ENCODE assay signal across 1 cellular context in the genomic region with DNA sequence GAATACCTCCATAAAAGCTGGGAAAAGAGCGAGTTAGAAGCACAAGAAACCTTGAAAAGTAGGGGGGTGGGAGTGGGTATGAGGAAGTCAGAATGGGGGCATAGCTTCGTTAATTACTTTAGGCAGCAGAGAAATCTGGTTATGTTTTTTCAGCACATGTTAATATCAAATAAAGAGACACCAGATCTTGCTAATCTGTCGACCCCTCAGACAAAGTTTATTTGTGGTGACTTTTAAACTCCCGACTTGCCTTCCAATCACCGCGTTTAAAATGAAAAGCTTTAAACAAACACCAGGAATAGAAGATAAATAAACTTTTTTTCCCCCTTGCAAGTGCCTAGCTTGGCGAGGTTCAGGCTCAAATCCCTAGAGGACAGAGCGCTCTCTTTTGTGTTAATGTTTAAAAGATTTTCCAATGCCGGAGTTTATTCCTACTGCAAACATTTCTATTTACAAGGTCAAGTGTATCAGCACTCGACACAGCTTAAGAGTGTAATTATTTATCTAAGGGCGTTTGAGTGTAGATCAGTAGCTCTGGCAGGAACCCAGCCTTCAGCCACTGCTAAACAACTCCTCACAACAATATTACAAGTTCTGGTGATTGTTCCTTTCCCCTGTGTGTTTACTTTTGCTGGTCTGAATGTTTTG.
TF ChIP-seq lines count a peak whose summit lies in the region.

No MANE protein-coding gene starts in this region.

TF ChIP-seq in HepG2, 621 proteins besides CTCF, POLR2A, EP300 and RAD21 (continued from another document):
- TF ChIP-seq, protein P1, sequence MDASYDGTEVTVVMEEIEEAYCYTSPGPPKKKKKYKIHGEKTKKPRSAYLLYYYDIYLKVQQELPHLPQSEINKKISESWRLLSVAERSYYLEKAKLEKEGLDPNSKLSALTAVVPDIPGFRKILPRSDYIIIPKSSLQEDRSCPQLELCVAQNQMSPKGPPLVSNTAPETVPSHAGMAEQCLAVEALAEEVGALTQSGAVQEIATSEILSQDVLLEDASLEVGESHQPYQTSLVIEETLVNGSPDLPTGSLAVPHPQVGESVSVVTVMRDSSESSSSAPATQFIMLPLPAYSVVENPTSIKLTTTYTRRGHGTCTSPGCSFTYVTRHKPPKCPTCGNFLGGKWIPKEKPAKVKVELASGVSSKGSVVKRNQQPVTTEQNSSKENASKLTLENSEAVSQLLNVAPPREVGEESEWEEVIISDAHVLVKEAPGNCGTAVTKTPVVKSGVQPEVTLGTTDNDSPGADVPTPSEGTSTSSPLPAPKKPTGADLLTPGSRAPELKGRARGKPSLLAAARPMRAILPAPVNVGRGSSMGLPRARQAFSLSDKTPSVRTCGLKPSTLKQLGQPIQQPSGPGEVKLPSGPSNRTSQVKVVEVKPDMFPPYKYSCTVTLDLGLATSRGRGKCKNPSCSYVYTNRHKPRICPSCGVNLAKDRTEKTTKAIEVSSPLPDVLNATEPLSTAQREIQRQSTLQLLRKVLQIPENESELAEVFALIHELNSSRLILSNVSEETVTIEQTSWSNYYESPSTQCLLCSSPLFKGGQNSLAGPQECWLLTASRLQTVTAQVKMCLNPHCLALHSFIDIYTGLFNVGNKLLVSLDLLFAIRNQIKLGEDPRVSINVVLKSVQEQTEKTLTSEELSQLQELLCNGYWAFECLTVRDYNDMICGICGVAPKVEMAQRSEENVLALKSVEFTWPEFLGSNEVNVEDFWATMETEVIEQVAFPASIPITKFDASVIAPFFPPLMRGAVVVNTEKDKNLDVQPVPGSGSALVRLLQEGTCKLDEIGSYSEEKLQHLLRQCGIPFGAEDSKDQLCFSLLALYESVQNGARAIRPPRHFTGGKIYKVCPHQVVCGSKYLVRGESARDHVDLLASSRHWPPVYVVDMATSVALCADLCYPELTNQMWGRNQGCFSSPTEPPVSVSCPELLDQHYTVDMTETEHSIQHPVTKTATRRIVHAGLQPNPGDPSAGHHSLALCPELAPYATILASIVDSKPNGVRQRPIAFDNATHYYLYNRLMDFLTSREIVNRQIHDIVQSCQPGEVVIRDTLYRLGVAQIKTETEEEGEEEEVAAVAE (CRISPR knock-in tag; IDR thresholded peaks at IDR 0.05; ENCODE audit: borderline replicate concordance) = no peak
- TF ChIP-seq ZNF776 (CRISPR knock-in tag; IDR thresholded peaks at IDR 0.05) (no peak), PHF5A (CRISPR knock-in tag; IDR thresholded peaks at IDR 0.05; ENCODE audit: low read depth, unreplicated experiment) (no peak), ZIK1 (CRISPR knock-in tag; IDR thresholded peaks at IDR 0.05; ENCODE audit: borderline replicate concordance, low read depth) (no peak), ZNF773 (CRISPR knock-in tag; IDR thresholded peaks at IDR 0.05; ENCODE audit: borderline replicate concordance) (no peak), ZC3H13 (CRISPR knock-in tag; IDR thresholded peaks at IDR 0.05) (no peak), ZNF274 (CRISPR knock-in tag; IDR thresholded peaks at IDR 0.05) (no peak), NR2F2 (IDR thresholded peaks at IDR 0.05; ENCODE audit: borderline replicate concordance, low read depth) (peak; percentile 85), ZNF143 (CRISPR knock-in tag; IDR thresholded peaks at IDR 0.05) (no peak), KLF9 (CRISPR knock-in tag; IDR thresholded peaks at IDR 0.05; ENCODE audit: low read depth) (no peak), PITX1 (CRISPR knock-in tag; IDR thresholded peaks at IDR 0.05) (peak; percentile 73), ZNF292 (CRISPR knock-in tag; IDR thresholded peaks at IDR 0.05; ENCODE audit: borderline replicate concordance, low read depth) (no peak), ZNF619 (CRISPR knock-in tag; IDR thresholded peaks at IDR 0.05) (no peak), ZNF17 (CRISPR knock-in tag; IDR thresholded peaks at IDR 0.05) (no peak), NR2C2 (CRISPR knock-in tag; IDR thresholded peaks at IDR 0.05; ENCODE audit: borderline replicate concordance) (no peak), MBNL3 (CRISPR knock-in tag; conservative IDR thresholded peaks at IDR 0.05) (no peak), ZNF572 (CRISPR knock-in tag; IDR thresholded peaks at IDR 0.05) (no peak), IRF2 (CRISPR knock-in tag; IDR thresholded peaks at IDR 0.05) (no peak), ZNF891 (CRISPR knock-in tag; IDR thresholded peaks at IDR 0.05) (no peak), ZNF30 (CRISPR knock-in tag; IDR thresholded peaks at IDR 0.05) (no peak), BHLHE40 (IDR thresholded peaks at IDR 0.05; ENCODE audit: low read length) (no peak), ETV6 (CRISPR knock-in tag; conservative IDR thresholded peaks at IDR 0.05) (no peak), ATRX (CRISPR knock-in tag; IDR thresholded peaks at IDR 0.05; ENCODE audit: borderline replicate concordance) (no peak), ZNF329 (CRISPR knock-in tag; IDR thresholded peaks at IDR 0.05; ENCODE audit: low read depth) (no peak)
- TF ChIP-seq, protein P2, sequence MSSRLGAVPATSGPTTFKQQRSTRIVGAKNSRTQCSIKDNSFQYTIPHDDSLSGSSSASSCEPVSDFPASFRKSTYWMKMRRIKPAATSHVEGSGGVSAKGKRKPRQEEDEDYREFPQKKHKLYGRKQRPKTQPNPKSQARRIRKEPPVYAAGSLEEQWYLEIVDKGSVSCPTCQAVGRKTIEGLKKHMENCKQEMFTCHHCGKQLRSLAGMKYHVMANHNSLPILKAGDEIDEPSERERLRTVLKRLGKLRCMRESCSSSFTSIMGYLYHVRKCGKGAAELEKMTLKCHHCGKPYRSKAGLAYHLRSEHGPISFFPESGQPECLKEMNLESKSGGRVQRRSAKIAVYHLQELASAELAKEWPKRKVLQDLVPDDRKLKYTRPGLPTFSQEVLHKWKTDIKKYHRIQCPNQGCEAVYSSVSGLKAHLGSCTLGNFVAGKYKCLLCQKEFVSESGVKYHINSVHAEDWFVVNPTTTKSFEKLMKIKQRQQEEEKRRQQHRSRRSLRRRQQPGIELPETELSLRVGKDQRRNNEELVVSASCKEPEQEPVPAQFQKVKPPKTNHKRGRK (CRISPR knock-in tag; IDR thresholded peaks at IDR 0.05) = no peak
- TF ChIP-seq, protein P3, sequence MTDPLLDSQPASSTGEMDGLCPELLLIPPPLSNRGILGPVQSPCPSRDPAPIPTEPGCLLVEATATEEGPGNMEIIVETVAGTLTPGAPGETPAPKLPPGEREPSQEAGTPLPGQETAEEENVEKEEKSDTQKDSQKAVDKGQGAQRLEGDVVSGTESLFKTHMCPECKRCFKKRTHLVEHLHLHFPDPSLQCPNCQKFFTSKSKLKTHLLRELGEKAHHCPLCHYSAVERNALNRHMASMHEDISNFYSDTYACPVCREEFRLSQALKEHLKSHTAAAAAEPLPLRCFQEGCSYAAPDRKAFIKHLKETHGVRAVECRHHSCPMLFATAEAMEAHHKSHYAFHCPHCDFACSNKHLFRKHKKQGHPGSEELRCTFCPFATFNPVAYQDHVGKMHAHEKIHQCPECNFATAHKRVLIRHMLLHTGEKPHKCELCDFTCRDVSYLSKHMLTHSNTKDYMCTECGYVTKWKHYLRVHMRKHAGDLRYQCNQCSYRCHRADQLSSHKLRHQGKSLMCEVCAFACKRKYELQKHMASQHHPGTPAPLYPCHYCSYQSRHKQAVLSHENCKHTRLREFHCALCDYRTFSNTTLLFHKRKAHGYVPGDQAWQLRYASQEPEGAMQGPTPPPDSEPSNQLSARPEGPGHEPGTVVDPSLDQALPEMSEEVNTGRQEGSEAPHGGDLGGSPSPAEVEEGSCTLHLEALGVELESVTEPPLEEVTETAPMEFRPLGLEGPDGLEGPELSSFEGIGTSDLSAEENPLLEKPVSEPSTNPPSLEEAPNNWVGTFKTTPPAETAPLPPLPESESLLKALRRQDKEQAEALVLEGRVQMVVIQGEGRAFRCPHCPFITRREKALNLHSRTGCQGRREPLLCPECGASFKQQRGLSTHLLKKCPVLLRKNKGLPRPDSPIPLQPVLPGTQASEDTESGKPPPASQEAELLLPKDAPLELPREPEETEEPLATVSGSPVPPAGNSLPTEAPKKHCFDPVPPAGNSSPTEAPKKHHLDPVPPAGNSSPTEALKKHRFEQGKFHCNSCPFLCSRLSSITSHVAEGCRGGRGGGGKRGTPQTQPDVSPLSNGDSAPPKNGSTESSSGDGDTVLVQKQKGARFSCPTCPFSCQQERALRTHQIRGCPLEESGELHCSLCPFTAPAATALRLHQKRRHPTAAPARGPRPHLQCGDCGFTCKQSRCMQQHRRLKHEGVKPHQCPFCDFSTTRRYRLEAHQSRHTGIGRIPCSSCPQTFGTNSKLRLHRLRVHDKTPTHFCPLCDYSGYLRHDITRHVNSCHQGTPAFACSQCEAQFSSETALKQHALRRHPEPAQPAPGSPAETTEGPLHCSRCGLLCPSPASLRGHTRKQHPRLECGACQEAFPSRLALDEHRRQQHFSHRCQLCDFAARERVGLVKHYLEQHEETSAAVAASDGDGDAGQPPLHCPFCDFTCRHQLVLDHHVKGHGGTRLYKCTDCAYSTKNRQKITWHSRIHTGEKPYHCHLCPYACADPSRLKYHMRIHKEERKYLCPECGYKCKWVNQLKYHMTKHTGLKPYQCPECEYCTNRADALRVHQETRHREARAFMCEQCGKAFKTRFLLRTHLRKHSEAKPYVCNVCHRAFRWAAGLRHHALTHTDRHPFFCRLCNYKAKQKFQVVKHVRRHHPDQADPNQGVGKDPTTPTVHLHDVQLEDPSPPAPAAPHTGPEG (CRISPR knock-in tag; IDR thresholded peaks at IDR 0.05) = no peak
- TF ChIP-seq, protein P4, sequence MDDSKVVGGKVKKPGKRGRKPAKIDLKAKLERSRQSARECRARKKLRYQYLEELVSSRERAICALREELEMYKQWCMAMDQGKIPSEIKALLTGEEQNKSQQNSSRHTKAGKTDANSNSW (CRISPR knock-in tag; IDR thresholded peaks at IDR 0.05; ENCODE audit: borderline replicate concordance) = no peak
- TF ChIP-seq, protein P5, sequence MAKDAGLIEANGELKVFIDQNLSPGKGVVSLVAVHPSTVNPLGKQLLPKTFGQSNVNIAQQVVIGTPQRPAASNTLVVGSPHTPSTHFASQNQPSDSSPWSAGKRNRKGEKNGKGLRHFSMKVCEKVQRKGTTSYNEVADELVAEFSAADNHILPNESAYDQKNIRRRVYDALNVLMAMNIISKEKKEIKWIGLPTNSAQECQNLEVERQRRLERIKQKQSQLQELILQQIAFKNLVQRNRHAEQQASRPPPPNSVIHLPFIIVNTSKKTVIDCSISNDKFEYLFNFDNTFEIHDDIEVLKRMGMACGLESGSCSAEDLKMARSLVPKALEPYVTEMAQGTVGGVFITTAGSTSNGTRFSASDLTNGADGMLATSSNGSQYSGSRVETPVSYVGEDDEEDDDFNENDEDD (CRISPR knock-in tag; IDR thresholded peaks at IDR 0.05; ENCODE audit: borderline replicate concordance) = no peak
- TF ChIP-seq, protein P6, sequence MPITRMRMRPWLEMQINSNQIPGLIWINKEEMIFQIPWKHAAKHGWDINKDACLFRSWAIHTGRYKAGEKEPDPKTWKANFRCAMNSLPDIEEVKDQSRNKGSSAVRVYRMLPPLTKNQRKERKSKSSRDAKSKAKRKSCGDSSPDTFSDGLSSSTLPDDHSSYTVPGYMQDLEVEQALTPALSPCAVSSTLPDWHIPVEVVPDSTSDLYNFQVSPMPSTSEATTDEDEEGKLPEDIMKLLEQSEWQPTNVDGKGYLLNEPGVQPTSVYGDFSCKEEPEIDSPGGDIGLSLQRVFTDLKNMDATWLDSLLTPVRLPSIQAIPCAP (CRISPR knock-in tag; IDR thresholded peaks at IDR 0.05; ENCODE audit: low read depth) = no peak
- TF ChIP-seq, protein P7, sequence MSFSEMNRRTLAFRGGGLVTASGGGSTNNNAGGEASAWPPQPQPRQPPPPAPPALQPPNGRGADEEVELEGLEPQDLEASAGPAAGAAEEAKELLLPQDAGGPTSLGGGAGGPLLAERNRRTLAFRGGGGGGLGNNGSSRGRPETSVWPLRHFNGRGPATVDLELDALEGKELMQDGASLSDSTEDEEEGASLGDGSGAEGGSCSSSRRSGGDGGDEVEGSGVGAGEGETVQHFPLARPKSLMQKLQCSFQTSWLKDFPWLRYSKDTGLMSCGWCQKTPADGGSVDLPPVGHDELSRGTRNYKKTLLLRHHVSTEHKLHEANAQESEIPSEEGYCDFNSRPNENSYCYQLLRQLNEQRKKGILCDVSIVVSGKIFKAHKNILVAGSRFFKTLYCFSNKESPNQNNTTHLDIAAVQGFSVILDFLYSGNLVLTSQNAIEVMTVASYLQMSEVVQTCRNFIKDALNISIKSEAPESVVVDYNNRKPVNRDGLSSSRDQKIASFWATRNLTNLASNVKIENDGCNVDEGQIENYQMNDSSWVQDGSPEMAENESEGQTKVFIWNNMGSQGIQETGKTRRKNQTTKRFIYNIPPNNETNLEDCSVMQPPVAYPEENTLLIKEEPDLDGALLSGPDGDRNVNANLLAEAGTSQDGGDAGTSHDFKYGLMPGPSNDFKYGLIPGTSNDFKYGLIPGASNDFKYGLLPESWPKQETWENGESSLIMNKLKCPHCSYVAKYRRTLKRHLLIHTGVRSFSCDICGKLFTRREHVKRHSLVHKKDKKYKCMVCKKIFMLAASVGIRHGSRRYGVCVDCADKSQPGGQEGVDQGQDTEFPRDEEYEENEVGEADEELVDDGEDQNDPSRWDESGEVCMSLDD (CRISPR knock-in tag; IDR thresholded peaks at IDR 0.05; ENCODE audit: borderline replicate concordance) = no peak
